14 cellular contexts compared by ENCODE assay signal in genomic region chr15:98937413-98938104, GRCh38.
DNase-seq lines count a peak whose midpoint lies in the region; ATAC-seq, FAIRE-seq and TF ChIP-seq lines count a peak whose summit lies in the region.
"Had no signal": no experiment of that assay in that cellular context is flagged by ENCODE, and none has a peak within 500 bp of the region (broad histone marks: within the 10 kb centered on the region; RNA-seq: fewer than 3 reads in every experiment).

No MANE protein-coding gene starts in this region.

- no peak for DNase-seq in activated T-cell treated with anti-CD3 and anti-CD28 coated beads, Interleukin-2, amount 50 U/mL, for 24 hours
- no peak for DNase-seq in activated T-cell treated with anti-CD3 and anti-CD28 coated beads, Interleukin-2, amount 50 U/mL, for 48 hours
- no peak for DNase-seq in nephron progenitor cell
- DNase-seq in iPS-NIHi7 (ENCODE audit: extremely low spot score) = no peak
- DNase-seq in left ventricle myocardium superior = no peak
- DNase-seq in H54 (ENCODE audit: insufficient read length, low spot score) = no peak
- DNase-seq: activated T-cell treated with anti-CD3 and anti-CD28 coated beads, Interleukin-2, amount 50 U/mL, for 1 hour; brain microvascular endothelial cell; NCI-H524; stimulated activated CD4-positive, alpha-beta T cell treated with anti-CD3 and anti-CD28 coated beads, Interleukin-2, amount 100 ng/mL, for 48 hours had no signal

- TF ChIP-seq POLR2A in H54 (IDR thresholded peaks at IDR 0.05; ENCODE audit: low read depth, low read length) = no peak

- peak; percentile 94 for ATAC-seq in GM21529 (IDR thresholded peaks at IDR 0.05; ENCODE audit: unreplicated experiment)
- peak; percentile 55 for ATAC-seq in HG03108 (IDR thresholded peaks at IDR 0.05; ENCODE audit: unreplicated experiment)
- no peak for ATAC-seq in left ventricle myocardium superior

- H3K4me3 Mint-ChIP-seq in activated T-cell treated with anti-CD3 and anti-CD28 coated beads, Interleukin-2, amount 50 U/mL, for 24 hours = no peak overlapping the region
- no peak overlapping the region for H3K4me3 Mint-ChIP-seq in nephron progenitor cell
- H3K4me3 Mint-ChIP-seq: memory B cell had no signal

- intact Hi-C loops in left ventricle myocardium superior (cut with micrococcal nuclease) = no loop called here

- H3K9me3 Mint-ChIP-seq in activated T-cell treated with anti-CD3 and anti-CD28 coated beads, Interleukin-2, amount 50 U/mL, for 24 hours = no peaks in the 10 kb centered on the region
- no peaks in the 10 kb centered on the region for H3K9me3 Mint-ChIP-seq in nephron progenitor cell
- H3K9me3 Mint-ChIP-seq: memory B cell had no signal

- H3K27me3 Mint-ChIP-seq in activated T-cell treated with anti-CD3 and anti-CD28 coated beads, Interleukin-2, amount 50 U/mL, for 24 hours = no peaks in the 10 kb centered on the region
- no peaks in the 10 kb centered on the region for H3K27me3 Mint-ChIP-seq in nephron progenitor cell (ENCODE audit: low read depth, poor library complexity)
- H3K27me3 Mint-ChIP-seq: memory B cell had no signal

- H3K36me3 Mint-ChIP-seq in activated T-cell treated with anti-CD3 and anti-CD28 coated beads, Interleukin-2, amount 50 U/mL, for 24 hours (ENCODE audit: low read depth) = peaks cover 91% of the 10 kb centered on the region
- peaks cover 87% of the 10 kb centered on the region for H3K36me3 Mint-ChIP-seq in nephron progenitor cell (ENCODE audit: low read depth)

- H3K4me1 Mint-ChIP-seq in activated T-cell treated with anti-CD3 and anti-CD28 coated beads, Interleukin-2, amount 50 U/mL, for 24 hours (ENCODE audit: low read depth) = peaks cover 10% of the 10 kb centered on the region
- H3K4me1 Mint-ChIP-seq in nephron progenitor cell = peaks cover 36% of the 10 kb centered on the region

- no peak for TF ChIP-seq CTCF in nephron progenitor cell (IDR thresholded peaks at IDR 0.05)

- FAIRE-seq in H54 (lab: Jason Lieb, UNC) = no peak
- FAIRE-seq: endothelial cell of umbilical vein had no signal

- peak overlapping the region; percentile 20 for H3K27ac Mint-ChIP-seq in activated T-cell treated with anti-CD3 and anti-CD28 coated beads, Interleukin-2, amount 50 U/mL, for 24 hours
- peak overlapping the region; percentile 30 for H3K27ac Mint-ChIP-seq in nephron progenitor cell
- H3K27ac Mint-ChIP-seq: memory B cell had no signal
